In the genomic region with DNA sequence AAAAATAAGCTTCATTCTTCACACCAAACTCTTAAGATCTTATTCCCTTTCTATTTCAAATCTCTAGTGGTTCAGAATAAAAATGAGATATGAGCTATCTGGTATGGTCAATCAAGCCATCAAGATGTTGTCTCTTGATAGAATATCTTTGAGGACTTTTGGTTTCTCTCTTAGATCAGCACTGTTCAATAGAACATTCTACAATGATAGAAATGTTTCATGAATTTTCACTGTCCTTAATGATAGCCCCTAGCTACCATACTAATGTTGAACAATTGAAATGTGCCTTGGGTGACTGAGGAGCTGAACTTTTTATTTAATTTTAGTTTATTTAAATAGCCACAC, we compare ENCODE assay signal across 18 cellular contexts. TPM values are rescaled to one million over a fixed set of nuclear protein-coding genes. Genes with fewer than 3 reads are reported as not detected.
DNase-seq lines count a peak whose midpoint lies in the region; ATAC-seq and TF ChIP-seq lines count a peak whose summit lies in the region.
"Had no signal": no experiment of that assay in that cellular context is flagged by ENCODE, and none has a peak within 500 bp of the region (broad histone marks: within the 10 kb centered on the region; RNA-seq: fewer than 3 reads in every experiment).

No MANE protein-coding gene starts in this region.

- intact Hi-C loops in natural killer cell (cut with micrococcal nuclease) (no loop called here), OCI-LY7 (cut with micrococcal nuclease; ENCODE audit: unreplicated experiment) (no loop called here)

- H3K27ac Mint-ChIP-seq in natural killer cell treated with Interleukin-12 subunit alpha and Interleukin-12 subunit beta and Interleukin-15 and Interleukin-18, amount 100 ng/mL, for 72 hours: peak overlapping the region; percentile 83 to 94
- H3K27ac Mint-ChIP-seq in natural killer cell: peak overlapping the region in 1 of 2 donors; percentile 7
- H3K27ac Mint-ChIP-seq in stimulated activated effector memory CD8-positive, alpha-beta T cell treated with anti-CD3 and anti-CD28 coated beads, Interleukin-12 subunit alpha, Interleukin-12 subunit beta, amount 100 ng/mL, for 72 hours: peak overlapping the region; percentile 84
- H3K27ac Mint-ChIP-seq: activated naive CD8-positive, alpha-beta T cell had no signal

- CTCF ChIA-PET in OCI-LY7 (lab: Charles Lee; ENCODE audit: unreplicated experiment) (interaction anchor here (1.1 kb wide), 1 partner anchor 24 kb away, joined by 3 read pairs; no protein-coding TSS in a partner anchor), GM10248 (lab: Yijun Ruan, JAX) (interaction anchor here (0.8 to 1.5 kb wide), 5 partner anchors 11 to 32 kb away, joined by 3 to 11 read pairs (median 4); partner anchors contain the start of gene HINT3)

- H3K36me3 ChIP-seq in OCI-LY7 (ENCODE audit: insufficient read depth, low read length): peaks cover 38% of the 10 kb centered on the region

- H3K4me2 ChIP-seq in OCI-LY7 (ENCODE audit: low read length): no peak overlapping the region
- H3K4me2 ChIP-seq: SK-N-SH had no signal

- H3K4me1 ChIP-seq in OCI-LY7 (ENCODE audit: insufficient read depth, low read length, poor library complexity, severe bottlenecking): no peaks in the 10 kb centered on the region
- H3K4me1 ChIP-seq: breast epithelium, sigmoid colon had no signal

- no peaks in the 10 kb centered on the region for H3K27me3 Mint-ChIP-seq in natural killer cell treated with Interleukin-12 subunit alpha and Interleukin-12 subunit beta and Interleukin-15 and Interleukin-18, amount 100 ng/mL, for 72 hours
- no peaks in the 10 kb centered on the region for H3K27me3 Mint-ChIP-seq in natural killer cell (ENCODE audit: low read depth in 2 of 2)
- H3K27me3 Mint-ChIP-seq: activated naive CD8-positive, alpha-beta T cell; naive thymus-derived CD8-positive, alpha-beta T cell had no signal

- H2AFZ ChIP-seq in OCI-LY7 (ENCODE audit: low read length): no peak overlapping the region

- POLR2A ChIA-PET in OCI-LY7 (lab: Charles Lee): interaction anchor here (0.8 to 1.3 kb wide), 6 partner anchors 9 to 137 kb away, joined by 3 to 8 read pairs (median 5); partner anchors contain the start of gene HINT3
- POLR2A ChIA-PET in GM10248 (lab: Yijun Ruan, JAX): interaction anchor here (0.6 kb wide), 1 partner anchor 14 kb away, joined by 7 read pairs; no protein-coding TSS in a partner anchor

- no peak for DNase-seq in natural killer cell treated with Interleukin-12 subunit alpha and Interleukin-12 subunit beta and Interleukin-15 and Interleukin-18, amount 100 ng/mL, for 72 hours (ENCODE audit: low spot score)
- no peak for DNase-seq in natural killer cell
- DNase-seq in stimulated activated effector memory CD8-positive, alpha-beta T cell treated with anti-CD3 and anti-CD28 coated beads, Interleukin-12 subunit alpha, Interleukin-12 subunit beta, amount 100 ng/mL, for 72 hours (ENCODE audit: low spot score in 2 of 2): no peak
- DNase-seq in OCI-LY7 (ENCODE audit: low spot score): no peak
- no peak for DNase-seq in GM10248 (ENCODE audit: extremely low spot score)
- DNase-seq in NCI-H2029 (lab: John Stamatoyannopoulos, UW): no peak
- DNase-seq: activated CD4-positive, CD25-positive, alpha-beta regulatory T cell treated with anti-CD3 and anti-CD28 coated beads, Interleukin-2, amount 50 U/mL, for 72 hours; foreskin fibroblast; GDM1; naive thymus-derived CD8-positive, alpha-beta T cell; NCI-H1417; NCI-H748 treated with DMSO at 0.1 percent for 48 hours; sigmoid colon; SK-N-SH had no signal

- H3K9me3 Mint-ChIP-seq in natural killer cell treated with Interleukin-12 subunit alpha and Interleukin-12 subunit beta and Interleukin-15 and Interleukin-18, amount 100 ng/mL, for 72 hours: no peaks in the 10 kb centered on the region
- H3K9me3 Mint-ChIP-seq in natural killer cell: no peaks in the 10 kb centered on the region
- peaks cover 3% of the 10 kb centered on the region for H3K9me3 Mint-ChIP-seq in stimulated activated effector memory CD8-positive, alpha-beta T cell treated with anti-CD3 and anti-CD28 coated beads, Interleukin-12 subunit alpha, Interleukin-12 subunit beta, amount 100 ng/mL, for 72 hours
- H3K9me3 Mint-ChIP-seq: naive thymus-derived CD8-positive, alpha-beta T cell had no signal

- H3K9me2 ChIP-seq in OCI-LY7 (ENCODE audit: insufficient read depth, low read length): no peaks in the 10 kb centered on the region
- H3K9me2 ChIP-seq: SK-N-SH had no signal

- H3K79me2 ChIP-seq in OCI-LY7 (ENCODE audit: insufficient read depth, low read depth, low read length): no peaks in the 10 kb centered on the region

- peaks cover 28% of the 10 kb centered on the region for H3K36me3 Mint-ChIP-seq in natural killer cell treated with Interleukin-12 subunit alpha and Interleukin-12 subunit beta and Interleukin-15 and Interleukin-18, amount 100 ng/mL, for 72 hours
- H3K36me3 Mint-ChIP-seq in natural killer cell: peaks cover 12% of the 10 kb centered on the region
- peaks cover 25% of the 10 kb centered on the region for H3K36me3 Mint-ChIP-seq in stimulated activated effector memory CD8-positive, alpha-beta T cell treated with anti-CD3 and anti-CD28 coated beads, Interleukin-12 subunit alpha, Interleukin-12 subunit beta, amount 100 ng/mL, for 72 hours

- peak overlapping the region; percentile 66 for H3K4me3 Mint-ChIP-seq in natural killer cell treated with Interleukin-12 subunit alpha and Interleukin-12 subunit beta and Interleukin-15 and Interleukin-18, amount 100 ng/mL, for 72 hours
- H3K4me3 Mint-ChIP-seq in natural killer cell: no peak overlapping the region
- H3K4me3 Mint-ChIP-seq in stimulated activated effector memory CD8-positive, alpha-beta T cell treated with anti-CD3 and anti-CD28 coated beads, Interleukin-12 subunit alpha, Interleukin-12 subunit beta, amount 100 ng/mL, for 72 hours: no peak overlapping the region
- H3K4me3 Mint-ChIP-seq: activated naive CD8-positive, alpha-beta T cell; naive thymus-derived CD8-positive, alpha-beta T cell had no signal

- BruUV-seq in OCI-LY7 (replicated peaks; lab: Mats Ljungman, UMichigan): no TSS peak

- no peak for TF ChIP-seq CTCF in natural killer cell (IDR thresholded peaks at IDR 0.05)
- TF ChIP-seq CTCF in OCI-LY7 (conservative IDR thresholded peaks at IDR 0.05; ENCODE audit: low read length): no peak
- TF ChIP-seq CTCF in GM10248 (IDR thresholded peaks at IDR 0.05; ENCODE audit: control extremely low read depth, extremely low read depth, low read depth, missing control alignments): no peak

- H3K4me3 ChIP-seq in OCI-LY7 (ENCODE audit: low read depth, low read length, poor library complexity, severe bottlenecking): no peak overlapping the region
- H3K4me3 ChIP-seq: breast epithelium, sigmoid colon had no signal

- H3K9me3 ChIP-seq in OCI-LY7 (ENCODE audit: low read length): no peaks in the 10 kb centered on the region
- H3K9me3 ChIP-seq: breast epithelium, sigmoid colon, SK-N-SH had no signal

- no peaks in the 10 kb centered on the region for H4K20me1 ChIP-seq in OCI-LY7 (ENCODE audit: insufficient read depth, low read length)

- H3K27ac ChIP-seq in OCI-LY7 (ENCODE audit: low read depth, low read length, poor library complexity, severe bottlenecking): no peak overlapping the region
- H3K27ac ChIP-seq: breast epithelium, sigmoid colon had no signal

- H3K4me1 Mint-ChIP-seq in natural killer cell treated with Interleukin-12 subunit alpha and Interleukin-12 subunit beta and Interleukin-15 and Interleukin-18, amount 100 ng/mL, for 72 hours (ENCODE audit: low read depth in 2 of 2): peaks cover 16 to 18% of the 10 kb centered on the region in 2 donors
- H3K4me1 Mint-ChIP-seq in natural killer cell: no peaks in the 10 kb centered on the region
- H3K4me1 Mint-ChIP-seq in stimulated activated effector memory CD8-positive, alpha-beta T cell treated with anti-CD3 and anti-CD28 coated beads, Interleukin-12 subunit alpha, Interleukin-12 subunit beta, amount 100 ng/mL, for 72 hours: peaks cover 15% of the 10 kb centered on the region
- H3K4me1 Mint-ChIP-seq: naive thymus-derived CD8-positive, alpha-beta T cell had no signal

- ATAC-seq in natural killer cell treated with Interleukin-12 subunit alpha and Interleukin-12 subunit beta and Interleukin-15 and Interleukin-18, amount 100 ng/mL, for 72 hours: peak in 1 of 2 donors; percentile 43
- no peak for ATAC-seq in natural killer cell
- peak; percentile 20 for ATAC-seq in GM21528 (IDR thresholded peaks at IDR 0.05; ENCODE audit: low FRiP score, unreplicated experiment)
- peak; percentile 12 for ATAC-seq in HG03175 (IDR thresholded peaks at IDR 0.05; ENCODE audit: unreplicated experiment)
- ATAC-seq in stimulated activated effector memory CD8-positive, alpha-beta T cell treated with anti-CD3 and anti-CD28 coated beads, Interleukin-12 subunit alpha, Interleukin-12 subunit beta, amount 100 ng/mL, for 72 hours: peak; percentile 51
- ATAC-seq: naive thymus-derived CD8-positive, alpha-beta T cell had no signal

RNA-seq across cellular contexts. Expression of gene HINT3, which starts 24.1 kb away (rescaled TPM):
- total RNA-seq in natural killer cell treated with Interleukin-12 subunit alpha and Interleukin-12 subunit beta and Interleukin-15 and Interleukin-18, amount 100 ng/mL, for 72 hours: 10 to 100 TPM in 1 of 2 donors, 1 to 10 TPM in 1; 8.1 to 12.4 TPM
- total RNA-seq in natural killer cell: 10 to 100 TPM in 2 of 3 donors, 1 to 10 TPM in 1; 9.7 to 10.5 (median 10.3) TPM
- 10.4 and 11.8 TPM in 2 replicates for total RNA-seq in OCI-LY7 (2014; rRNA removed; shearing (Covaris generic))
- total RNA-seq in OCI-LY7 (2022): 10.6 and 12.1 TPM in 2 replicates

RNA-seq across cellular contexts. Expression of gene TRMT11, which starts 53.9 kb away (rescaled TPM):
- 10 to 100 TPM; 23.7 to 47.2 TPM for total RNA-seq in natural killer cell treated with Interleukin-12 subunit alpha and Interleukin-12 subunit beta and Interleukin-15 and Interleukin-18, amount 100 ng/mL, for 72 hours
- total RNA-seq in natural killer cell: 10 to 100 TPM; 12.2 to 16.6 (median 12.7) TPM
- 42.5 and 46.8 TPM in 2 replicates for total RNA-seq in OCI-LY7 (2014; rRNA removed; shearing (Covaris generic))
- total RNA-seq in OCI-LY7 (2022): 31.0 and 32.9 TPM in 2 replicates

Comparison
In these comparisons a context has a peak if more than half of its experiments do, and no peak if none do; other contexts are left out.
1. ATAC-seq: peak in GM21528 (single experiment), HG03175 (single experiment) and stimulated activated effector memory CD8-positive, alpha-beta T cell treated with anti-CD3 and anti-CD28 coated beads, Interleukin-12 subunit alpha, Interleukin-12 subunit beta, amount 100 ng/mL, for 72 hours (single experiment); none in natural killer cell (0 of 3).